In genomic region chr11:130131957-130132850, GRCh38 we compare ENCODE assay signal across 8 cellular contexts. TPM values are rescaled to one million over a fixed set of nuclear protein-coding genes. Genes with fewer than 3 reads are reported as not detected.
DNase-seq lines count a peak whose midpoint lies in the region; ATAC-seq and TF ChIP-seq lines count a peak whose summit lies in the region.

No MANE protein-coding gene starts in this region.

- ATAC-seq in GM19463 (IDR thresholded peaks at IDR 0.05; ENCODE audit: unreplicated experiment) = peak; percentile 66

- H3K27me3 Mint-ChIP-seq in Calu3 (ENCODE audit: unreplicated experiment) = no peaks in the 10 kb centered on the region

- intact Hi-C loops in Calu3 (cut with micrococcal nuclease; ENCODE audit: unreplicated experiment) = loop anchor here (1.0 kb wide), 2 partner anchors 140 to 209 kb away; no protein-coding TSS in a partner anchor

- no peaks in the 10 kb centered on the region for H3K9me3 Mint-ChIP-seq in Calu3 (ENCODE audit: low read depth, unreplicated experiment)

- CTCF ChIA-PET in Calu3 (lab: Charles Lee) = interaction anchor here (0.6 to 2.2 kb wide), 15 partner anchors 8 to 915 kb away, joined by 3 to 27 read pairs (median 4); partner anchors contain the start of gene NFRKB

- no TSS peak for BruUV-seq in Calu3 (replicated peaks; lab: Mats Ljungman, UMichigan)

- no peak overlapping the region for H3K27ac Mint-ChIP-seq in Calu3 (ENCODE audit: unreplicated experiment)

- no peak overlapping the region for H3K4me3 Mint-ChIP-seq in Calu3 (ENCODE audit: low read depth, unreplicated experiment)

- peaks cover 30% of the 10 kb centered on the region for H3K36me3 Mint-ChIP-seq in Calu3 (ENCODE audit: insufficient read depth, unreplicated experiment)

- DNase-seq in Calu3 = peak; percentile 48
- DNase-seq in LoVo (ENCODE audit: low spot score) = peak; percentile 56
- DNase-seq in SK-N-DZ (ENCODE audit: low spot score) = peak; percentile 22
- peak; percentile 61 for DNase-seq in amniotic epithelial cell (ENCODE audit: low read depth)
- peak; percentile 72 for DNase-seq in iPS DF 19.7 (ENCODE audit: low read depth, low spot score)
- peak; percentile 47 for DNase-seq in stimulated activated CD4-positive, alpha-beta T cell treated with anti-CD3 and anti-CD28 coated beads, Interleukin-1b, Interleukin-23, amount 100 ng/mL, for 48 hours
- no peak for DNase-seq in NK-92 (lab: John Stamatoyannopoulos, UW; ENCODE audit: unreplicated experiment)

- no peaks in the 10 kb centered on the region for H3K4me1 Mint-ChIP-seq in Calu3 (ENCODE audit: low read depth, unreplicated experiment)

- peak; percentile 50 for TF ChIP-seq CTCF in Calu3 (IDR thresholded peaks at IDR 0.05; ENCODE audit: unreplicated experiment)

RNA-seq across cellular contexts. Expression of gene ST14, which starts 27.4 kb away (rescaled TPM):
- 153 and 174 TPM in 2 replicates for total RNA-seq in Calu3 (2022)
- polyA plus RNA-seq in SK-N-DZ (2014; cell fraction: cytosol; rRNA removed) = not detected in 2 replicates
- polyA plus RNA-seq in SK-N-DZ (2014; cell fraction: nucleus; rRNA removed) = 0.42 TPM in 1 of 2 replicates, not detected in the other
